Comparison of ENCODE assay signal across 8 cellular contexts in genomic region chr1:154669464-154670282, GRCh38.
DNase-seq lines count a peak whose midpoint lies in the region; ATAC-seq and TF ChIP-seq lines count a peak whose summit lies in the region.

No MANE protein-coding gene starts in this region.

- H3K27me3 ChIP-seq in right cardiac atrium (ENCODE audit: control insufficient read depth, insufficient read depth), result no peaks in the 10 kb centered on the region

- no peaks in the 10 kb centered on the region for H3K4me1 ChIP-seq in right cardiac atrium (ENCODE audit: control insufficient read depth, insufficient read depth, low read length)

- H3K27ac Mint-ChIP-seq in T-helper 17 cell, result no peak overlapping the region

- whole genome bisulfite sequencing in right cardiac atrium, result 48% methylated on average over 9 of the region's 9 CpGs

- H3K4me3 Mint-ChIP-seq in T-helper 17 cell, result no peak overlapping the region

- peak; percentile 63 for TF ChIP-seq CTCF in AG09319 (IDR thresholded peaks at IDR 0.05; ENCODE audit: low read depth, low read length)
- peak; percentile 90 for TF ChIP-seq CTCF in GM20000 (IDR thresholded peaks at IDR 0.05; ENCODE audit: extremely low read depth, missing control alignments)

- peak; percentile 22 for DNase-seq in AG09319 (ENCODE audit: extremely low read depth, low read depth)
- DNase-seq in GM20000 (ENCODE audit: low spot score), result peak; percentile 92
- peak; percentile 51 for DNase-seq in NCI-H146 treated with DMSO at 0.1 percent for 48 hours (lab: John Stamatoyannopoulos, UW; ENCODE audit: unreplicated experiment)
- peak; percentile 18 to 52 (median 35) for DNase-seq in T-helper 17 cell
- DNase-seq in amygdala (lab: John Stamatoyannopoulos, UW), result peak in 53 of 56 donors; percentile 2 to 83 (median 40)
- DNase-seq in right cardiac atrium, result peak; percentile 73 to 88 (median 85)
- DNase-seq in sciatic nerve (ENCODE audit: low spot score), result peak; percentile 74

- no peaks in the 10 kb centered on the region for H3K4me1 Mint-ChIP-seq in T-helper 17 cell

- intact Hi-C loops in right cardiac atrium (cut with DNase I) (loop anchor here (2.0 to 10.0 kb wide), 6 partner anchors 85 to 213 kb away; no protein-coding TSS in a partner anchor), sciatic nerve (cut with DNase I) (no loop called here)

- H3K36me3 Mint-ChIP-seq in T-helper 17 cell (ENCODE audit: low read depth), result no peaks in the 10 kb centered on the region

- no peak overlapping the region for H3K4me3 ChIP-seq in right cardiac atrium (ENCODE audit: low read length)

- no peak overlapping the region for H3K27ac ChIP-seq in right cardiac atrium (ENCODE audit: low read length)

- no peaks in the 10 kb centered on the region for H3K9me3 ChIP-seq in T-helper 17 cell (ENCODE audit: control insufficient read depth, low read length, poor library complexity, severe bottlenecking)
- no peaks in the 10 kb centered on the region for H3K9me3 ChIP-seq in right cardiac atrium (ENCODE audit: control insufficient read depth, low read length)

- H3K27me3 Mint-ChIP-seq in T-helper 17 cell, result peaks cover 8% of the 10 kb centered on the region

- ATAC-seq in T-helper 17 cell, result peak; percentile 99
- ATAC-seq in right cardiac atrium, result peak; percentile 96 to 98
- ATAC-seq in sciatic nerve, result peak; percentile 93
- ATAC-seq in HG03280 (IDR thresholded peaks at IDR 0.05; ENCODE audit: unreplicated experiment), result no peak

Comparison
In these comparisons a context has a peak if more than half of its experiments do, and no peak if none do; other contexts are left out.
1. DNase-seq: peak in every context shown above with its lines; median percentile 92 in GM20000; 85 in right cardiac atrium; 74 in sciatic nerve; 51 in NCI-H146 treated with DMSO at 0.1 percent for 48 hours; 40 in amygdala; 35 in T-helper 17 cell; 22 in AG09319.